ENCODE assay signal across 1 cellular context in the genomic region with DNA sequence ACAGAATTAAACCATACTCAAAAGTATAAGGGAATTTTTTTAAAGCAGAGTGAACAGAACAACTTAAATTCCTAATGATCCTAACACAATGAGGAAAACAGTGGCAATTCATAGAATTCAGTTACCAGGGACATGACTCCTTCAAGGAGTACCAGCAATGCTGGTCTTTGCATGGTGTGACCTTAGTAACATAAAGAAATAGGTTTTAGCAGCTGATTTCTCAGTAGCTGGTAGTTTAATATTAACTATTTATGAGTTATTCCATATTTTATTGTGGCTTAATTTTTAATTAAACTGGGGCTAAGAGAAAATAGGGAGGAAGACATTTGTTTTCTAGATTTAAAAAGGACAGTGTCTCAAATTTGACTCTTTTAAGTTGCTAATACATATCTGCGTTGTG.
TF ChIP-seq lines count a peak whose summit lies in the region.

No MANE protein-coding gene starts in this region.

TF ChIP-seq in GM23338, 12 proteins besides CTCF, POLR2A, EP300 and RAD21:
- TF ChIP-seq ZNF331 (CRISPR knock-in tag; IDR thresholded peaks at IDR 0.05; ENCODE audit: low read depth), result no peak
- no peak for TF ChIP-seq ZNF114 (CRISPR knock-in tag; IDR thresholded peaks at IDR 0.05)
- TF ChIP-seq JUNB (IDR thresholded peaks at IDR 0.05; ENCODE audit: unreplicated experiment), result no peak
- TF ChIP-seq, protein P1, sequence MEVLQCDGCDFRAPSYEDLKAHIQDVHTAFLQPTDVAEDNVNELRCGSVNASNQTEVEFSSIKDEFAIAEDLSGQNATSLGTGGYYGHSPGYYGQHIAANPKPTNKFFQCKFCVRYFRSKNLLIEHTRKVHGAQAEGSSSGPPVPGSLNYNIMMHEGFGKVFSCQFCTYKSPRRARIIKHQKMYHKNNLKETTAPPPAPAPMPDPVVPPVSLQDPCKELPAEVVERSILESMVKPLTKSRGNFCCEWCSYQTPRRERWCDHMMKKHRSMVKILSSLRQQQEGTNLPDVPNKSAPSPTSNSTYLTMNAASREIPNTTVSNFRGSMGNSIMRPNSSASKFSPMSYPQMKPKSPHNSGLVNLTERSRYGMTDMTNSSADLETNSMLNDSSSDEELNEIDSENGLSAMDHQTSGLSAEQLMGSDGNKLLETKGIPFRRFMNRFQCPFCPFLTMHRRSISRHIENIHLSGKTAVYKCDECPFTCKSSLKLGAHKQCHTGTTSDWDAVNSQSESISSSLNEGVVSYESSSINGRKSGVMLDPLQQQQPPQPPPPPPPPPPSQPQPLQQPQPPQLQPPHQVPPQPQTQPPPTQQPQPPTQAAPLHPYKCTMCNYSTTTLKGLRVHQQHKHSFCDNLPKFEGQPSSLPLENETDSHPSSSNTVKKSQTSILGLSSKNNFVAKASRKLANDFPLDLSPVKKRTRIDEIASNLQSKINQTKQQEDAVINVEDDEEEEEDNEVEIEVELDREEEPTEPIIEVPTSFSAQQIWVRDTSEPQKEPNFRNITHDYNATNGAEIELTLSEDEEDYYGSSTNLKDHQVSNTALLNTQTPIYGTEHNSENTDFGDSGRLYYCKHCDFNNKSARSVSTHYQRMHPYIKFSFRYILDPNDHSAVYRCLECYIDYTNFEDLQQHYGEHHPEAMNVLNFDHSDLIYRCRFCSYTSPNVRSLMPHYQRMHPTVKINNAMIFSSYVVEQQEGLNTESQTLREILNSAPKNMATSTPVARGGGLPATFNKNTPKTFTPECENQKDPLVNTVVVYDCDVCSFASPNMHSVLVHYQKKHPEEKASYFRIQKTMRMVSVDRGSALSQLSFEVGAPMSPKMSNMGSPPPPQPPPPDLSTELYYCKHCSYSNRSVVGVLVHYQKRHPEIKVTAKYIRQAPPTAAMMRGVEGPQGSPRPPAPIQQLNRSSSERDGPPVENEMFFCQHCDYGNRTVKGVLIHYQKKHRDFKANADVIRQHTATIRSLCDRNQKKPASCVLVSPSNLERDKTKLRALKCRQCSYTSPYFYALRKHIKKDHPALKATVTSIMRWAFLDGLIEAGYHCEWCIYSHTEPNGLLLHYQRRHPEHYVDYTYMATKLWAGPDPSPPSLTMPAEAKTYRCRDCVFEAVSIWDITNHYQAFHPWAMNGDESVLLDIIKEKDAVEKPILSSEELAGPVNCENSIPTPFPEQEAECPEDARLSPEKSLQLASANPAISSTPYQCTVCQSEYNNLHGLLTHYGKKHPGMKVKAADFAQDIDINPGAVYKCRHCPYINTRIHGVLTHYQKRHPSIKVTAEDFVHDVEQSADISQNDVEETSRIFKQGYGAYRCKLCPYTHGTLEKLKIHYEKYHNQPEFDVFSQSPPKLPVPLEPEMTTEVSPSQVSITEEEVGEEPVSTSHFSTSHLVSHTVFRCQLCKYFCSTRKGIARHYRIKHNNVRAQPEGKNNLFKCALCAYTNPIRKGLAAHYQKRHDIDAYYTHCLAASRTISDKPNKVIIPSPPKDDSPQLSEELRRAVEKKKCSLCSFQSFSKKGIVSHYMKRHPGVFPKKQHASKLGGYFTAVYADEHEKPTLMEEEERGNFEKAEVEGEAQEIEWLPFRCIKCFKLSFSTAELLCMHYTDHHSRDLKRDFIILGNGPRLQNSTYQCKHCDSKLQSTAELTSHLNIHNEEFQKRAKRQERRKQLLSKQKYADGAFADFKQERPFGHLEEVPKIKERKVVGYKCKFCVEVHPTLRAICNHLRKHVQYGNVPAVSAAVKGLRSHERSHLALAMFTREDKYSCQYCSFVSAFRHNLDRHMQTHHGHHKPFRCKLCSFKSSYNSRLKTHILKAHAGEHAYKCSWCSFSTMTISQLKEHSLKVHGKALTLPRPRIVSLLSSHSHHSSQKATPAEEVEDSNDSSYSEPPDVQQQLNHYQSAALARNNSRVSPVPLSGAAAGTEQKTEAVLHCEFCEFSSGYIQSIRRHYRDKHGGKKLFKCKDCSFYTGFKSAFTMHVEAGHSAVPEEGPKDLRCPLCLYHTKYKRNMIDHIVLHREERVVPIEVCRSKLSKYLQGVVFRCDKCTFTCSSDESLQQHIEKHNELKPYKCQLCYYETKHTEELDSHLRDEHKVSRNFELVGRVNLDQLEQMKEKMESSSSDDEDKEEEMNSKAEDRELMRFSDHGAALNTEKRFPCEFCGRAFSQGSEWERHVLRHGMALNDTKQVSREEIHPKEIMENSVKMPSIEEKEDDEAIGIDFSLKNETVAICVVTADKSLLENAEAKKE (CRISPR knock-in tag; IDR thresholded peaks at IDR 0.05), result no peak
- TF ChIP-seq, protein P2, sequence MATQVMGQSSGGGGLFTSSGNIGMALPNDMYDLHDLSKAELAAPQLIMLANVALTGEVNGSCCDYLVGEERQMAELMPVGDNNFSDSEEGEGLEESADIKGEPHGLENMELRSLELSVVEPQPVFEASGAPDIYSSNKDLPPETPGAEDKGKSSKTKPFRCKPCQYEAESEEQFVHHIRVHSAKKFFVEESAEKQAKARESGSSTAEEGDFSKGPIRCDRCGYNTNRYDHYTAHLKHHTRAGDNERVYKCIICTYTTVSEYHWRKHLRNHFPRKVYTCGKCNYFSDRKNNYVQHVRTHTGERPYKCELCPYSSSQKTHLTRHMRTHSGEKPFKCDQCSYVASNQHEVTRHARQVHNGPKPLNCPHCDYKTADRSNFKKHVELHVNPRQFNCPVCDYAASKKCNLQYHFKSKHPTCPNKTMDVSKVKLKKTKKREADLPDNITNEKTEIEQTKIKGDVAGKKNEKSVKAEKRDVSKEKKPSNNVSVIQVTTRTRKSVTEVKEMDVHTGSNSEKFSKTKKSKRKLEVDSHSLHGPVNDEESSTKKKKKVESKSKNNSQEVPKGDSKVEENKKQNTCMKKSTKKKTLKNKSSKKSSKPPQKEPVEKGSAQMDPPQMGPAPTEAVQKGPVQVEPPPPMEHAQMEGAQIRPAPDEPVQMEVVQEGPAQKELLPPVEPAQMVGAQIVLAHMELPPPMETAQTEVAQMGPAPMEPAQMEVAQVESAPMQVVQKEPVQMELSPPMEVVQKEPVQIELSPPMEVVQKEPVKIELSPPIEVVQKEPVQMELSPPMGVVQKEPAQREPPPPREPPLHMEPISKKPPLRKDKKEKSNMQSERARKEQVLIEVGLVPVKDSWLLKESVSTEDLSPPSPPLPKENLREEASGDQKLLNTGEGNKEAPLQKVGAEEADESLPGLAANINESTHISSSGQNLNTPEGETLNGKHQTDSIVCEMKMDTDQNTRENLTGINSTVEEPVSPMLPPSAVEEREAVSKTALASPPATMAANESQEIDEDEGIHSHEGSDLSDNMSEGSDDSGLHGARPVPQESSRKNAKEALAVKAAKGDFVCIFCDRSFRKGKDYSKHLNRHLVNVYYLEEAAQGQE (IDR thresholded peaks at IDR 0.05; ENCODE audit: unreplicated experiment), result no peak
- TF ChIP-seq POLR2AphosphoS5 (IDR thresholded peaks at IDR 0.05; ENCODE audit: low read depth), result no peak
- no peak for TF ChIP-seq NANOG (IDR thresholded peaks at IDR 0.05; ENCODE audit: borderline replicate concordance)
- TF ChIP-seq CREB1 (CRISPR knock-in tag; IDR thresholded peaks at IDR 0.05; ENCODE audit: low read depth), result no peak
- TF ChIP-seq EZH2phosphoT487 (IDR thresholded peaks at IDR 0.05; ENCODE audit: unreplicated experiment), result no peak
- TF ChIP-seq, protein P3, sequence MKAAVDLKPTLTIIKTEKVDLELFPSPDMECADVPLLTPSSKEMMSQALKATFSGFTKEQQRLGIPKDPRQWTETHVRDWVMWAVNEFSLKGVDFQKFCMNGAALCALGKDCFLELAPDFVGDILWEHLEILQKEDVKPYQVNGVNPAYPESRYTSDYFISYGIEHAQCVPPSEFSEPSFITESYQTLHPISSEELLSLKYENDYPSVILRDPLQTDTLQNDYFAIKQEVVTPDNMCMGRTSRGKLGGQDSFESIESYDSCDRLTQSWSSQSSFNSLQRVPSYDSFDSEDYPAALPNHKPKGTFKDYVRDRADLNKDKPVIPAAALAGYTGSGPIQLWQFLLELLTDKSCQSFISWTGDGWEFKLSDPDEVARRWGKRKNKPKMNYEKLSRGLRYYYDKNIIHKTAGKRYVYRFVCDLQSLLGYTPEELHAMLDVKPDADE (IDR thresholded peaks at IDR 0.05), result no peak
- no peak for TF ChIP-seq EZH2 (IDR thresholded peaks at IDR 0.05; ENCODE audit: low read depth, unreplicated experiment)
- TF ChIP-seq STAT1 (IDR thresholded peaks at IDR 0.05; ENCODE audit: unreplicated experiment), result no peak
